ENCODE assay signal across 19 cellular contexts in the genomic region with DNA sequence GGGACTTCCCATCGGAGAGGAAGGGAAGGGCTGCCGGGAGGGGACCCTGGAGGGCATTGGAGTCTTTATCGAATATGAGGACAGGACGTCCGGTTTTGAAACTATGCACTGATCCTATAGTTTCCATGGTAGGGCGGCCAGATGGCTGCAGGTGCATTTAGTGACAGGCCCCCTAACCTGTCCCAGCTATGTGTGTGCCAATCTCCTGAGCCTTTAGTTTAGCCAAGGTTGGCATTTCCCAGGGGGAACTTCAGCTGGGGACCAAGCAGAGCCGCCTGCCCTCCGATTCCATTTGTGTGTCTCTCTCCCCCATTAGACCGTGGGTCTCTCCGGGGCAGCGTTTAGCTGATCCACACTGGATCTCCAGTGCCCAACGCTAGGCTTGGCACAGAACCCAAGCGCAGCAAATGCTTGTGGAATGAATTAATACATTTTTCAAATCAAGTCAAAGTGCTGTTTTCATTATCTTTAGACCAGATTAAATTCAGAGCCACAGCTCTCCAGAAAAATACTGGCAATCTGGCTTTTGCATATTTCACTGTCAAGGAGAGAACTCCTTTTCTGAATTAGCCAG. TPM values are rescaled to one million over a fixed set of nuclear protein-coding genes. Genes with fewer than 3 reads are reported as not detected.
DNase-seq lines count a peak whose midpoint lies in the region; ATAC-seq, FAIRE-seq and TF ChIP-seq lines count a peak whose summit lies in the region.
"Had no signal": no experiment of that assay in that cellular context is flagged by ENCODE, and none has a peak within 500 bp of the region (broad histone marks: within the 10 kb centered on the region; RNA-seq: fewer than 3 reads in every experiment).

No MANE protein-coding gene starts in this region.

- FAIRE-seq in endothelial cell of umbilical vein (lab: Jason Lieb, UNC) (peak; percentile 12), frontal cortex (lab: Jason Lieb, UNC) (no peak)

- no peak for DNase-seq in HFFc6
- DNase-seq in endothelial cell of umbilical vein (ENCODE audit: low read depth, low spot score) = no peak
- no peak for DNase-seq in lower lobe of right lung
- DNase-seq in thyroid gland = no peak
- no peak for DNase-seq in HT-29 (ENCODE audit: low spot score)
- no peak for DNase-seq in activated naive CD4-positive, alpha-beta T cell treated with anti-CD3 and anti-CD28 coated beads, Interleukin-2, amount 10 ng/mL, durations not matched to agents 7 days and 5 days
- DNase-seq in frontal cortex (ENCODE audit: low spot score in 2 of 2) = no peak
- DNase-seq: activated CD4-positive, alpha-beta T cell treated with anti-CD3 and anti-CD28 coated beads, Interleukin-2, amount 50 U/mL, for 4 hours; amygdala; CD4-positive, alpha-beta T cell; DMS53; HCEC 1CT; MM.1S; SJCRH30; stimulated activated naive B cell treated with anti-CD40 and anti-IgM and Interleukin-4, amounts not matched to agents 10 μg/mL and 1 μg/mL and 100 μg/mL, for 72 hours had no signal

- no peaks in the 10 kb centered on the region for H4K20me1 ChIP-seq in endothelial cell of umbilical vein (replicated peaks; ENCODE audit: control insufficient read depth, extremely low read depth, insufficient read depth, low read length)

- H3K27ac Mint-ChIP-seq in HFFc6 = no peak overlapping the region
- no peak overlapping the region for H3K27ac Mint-ChIP-seq in activated naive CD4-positive, alpha-beta T cell treated with anti-CD3 and anti-CD28 coated beads, Interleukin-2, amount 10 ng/mL, durations not matched to agents 7 days and 5 days
- H3K27ac Mint-ChIP-seq: CD4-positive, alpha-beta T cell; IgD-negative memory B cell; stimulated activated naive B cell treated with anti-CD40 and anti-IgM and Interleukin-4, amounts not matched to agents 10 μg/mL and 1 μg/mL and 100 μg/mL, for 72 hours had no signal

- TF ChIP-seq CTCF in HFFc6 (IDR thresholded peaks at IDR 0.05) (no peak), endothelial cell of umbilical vein (IDR thresholded peaks at IDR 0.05; ENCODE audit: extremely low read depth in 1 of 2, insufficient read depth in 1 of 2, low read depth in 1 of 2, low read length in 2 of 2) (no peak), lower lobe of right lung (IDR thresholded peaks at IDR 0.05) (no peak), thyroid gland (IDR thresholded peaks at IDR 0.05) (no peak)

- peaks cover 21% of the 10 kb centered on the region for H3K4me1 Mint-ChIP-seq in HFFc6 (ENCODE audit: low read depth)
- H3K4me1 Mint-ChIP-seq in activated naive CD4-positive, alpha-beta T cell treated with anti-CD3 and anti-CD28 coated beads, Interleukin-2, amount 10 ng/mL, durations not matched to agents 7 days and 5 days = no peaks in the 10 kb centered on the region
- H3K4me1 Mint-ChIP-seq: IgD-negative memory B cell had no signal

- no TSS peak for BruUV-seq in endothelial cell of umbilical vein (replicated peaks; lab: Mats Ljungman, UMichigan)

- H3K79me2 ChIP-seq in endothelial cell of umbilical vein (ENCODE audit: control insufficient read depth, insufficient read depth, low read length) = no peaks in the 10 kb centered on the region

- CTCF ChIA-PET in endothelial cell of umbilical vein (lab: Charles Lee) = interaction anchor here (0.5 to 4.9 kb wide), 4 partner anchors 16 to 146 kb away, joined by 3 to 30 read pairs (median 4); no protein-coding TSS in a partner anchor
- CTCF ChIA-PET in activated naive CD4-positive, alpha-beta T cell treated with anti-CD3 and anti-CD28 coated beads, Interleukin-2, amount 10 ng/mL, durations not matched to agents 7 days and 5 days (lab: Charles Lee) = no interaction called here

- no peak overlapping the region for H2AFZ ChIP-seq in endothelial cell of umbilical vein (ENCODE audit: low read depth, low read length)

- H3K36me3 ChIP-seq in endothelial cell of umbilical vein (ENCODE audit: control insufficient read depth in 2 of 2, extremely low read depth in 1 of 2, insufficient read depth in 2 of 2, low read length in 2 of 2) (no peaks in the 10 kb centered on the region), lower lobe of right lung (no peaks in the 10 kb centered on the region), thyroid gland (no peaks in the 10 kb centered on the region)
- H3K36me3 ChIP-seq: SJCRH30 had no signal

- TF ChIP-seq POLR2A in endothelial cell of umbilical vein (IDR thresholded peaks at IDR 0.05; ENCODE audit: low read depth, low read length) (no peak), thyroid gland (IDR thresholded peaks at IDR 0.05) (no peak)

- ATAC-seq in lower lobe of right lung = peak in 1 of 2 donors; percentile 11
- ATAC-seq in esophagus mucosa = no peak
- ATAC-seq: stimulated activated naive B cell treated with anti-CD40 and anti-IgM and Interleukin-4, amounts not matched to agents 10 μg/mL and 1 μg/mL and 100 μg/mL, for 72 hours had no signal

- no peaks in the 10 kb centered on the region for H3K9me3 Mint-ChIP-seq in HFFc6
- no peaks in the 10 kb centered on the region for H3K9me3 Mint-ChIP-seq in activated naive CD4-positive, alpha-beta T cell treated with anti-CD3 and anti-CD28 coated beads, Interleukin-2, amount 10 ng/mL, durations not matched to agents 7 days and 5 days
- H3K9me3 Mint-ChIP-seq: CD4-positive, alpha-beta T cell; IgD-negative memory B cell; stimulated activated naive B cell treated with anti-CD40 and anti-IgM and Interleukin-4, amounts not matched to agents 10 μg/mL and 1 μg/mL and 100 μg/mL, for 72 hours had no signal

- no peak overlapping the region for H3K9ac ChIP-seq in endothelial cell of umbilical vein (replicated peaks; ENCODE audit: extremely low read depth, insufficient read depth, low read length)

- no peak overlapping the region for H3K4me2 ChIP-seq in endothelial cell of umbilical vein (ENCODE audit: insufficient read depth, low read length)

- H3K27ac ChIP-seq in endothelial cell of umbilical vein (ENCODE audit: insufficient read depth, low read depth, low read length) (no peak overlapping the region), lower lobe of right lung (peak overlapping the region; percentile 77), thyroid gland (peak overlapping the region; percentile 12 to 38 (median 24))
- H3K27ac ChIP-seq: SJCRH30 had no signal

- peak overlapping the region; percentile 72 for H3K4me3 Mint-ChIP-seq in HFFc6
- H3K4me3 Mint-ChIP-seq in activated naive CD4-positive, alpha-beta T cell treated with anti-CD3 and anti-CD28 coated beads, Interleukin-2, amount 10 ng/mL, durations not matched to agents 7 days and 5 days = no peak overlapping the region
- H3K4me3 Mint-ChIP-seq: CD4-positive, alpha-beta T cell; IgD-negative memory B cell; stimulated activated naive B cell treated with anti-CD40 and anti-IgM and Interleukin-4, amounts not matched to agents 10 μg/mL and 1 μg/mL and 100 μg/mL, for 72 hours had no signal

- intact Hi-C loops in endothelial cell of umbilical vein (cut with micrococcal nuclease) (no loop called here), lower lobe of right lung (cut with DNase I) (no loop called here), thyroid gland (cut with DNase I) (no loop called here)

- H3K4me1 ChIP-seq in endothelial cell of umbilical vein (ENCODE audit: control insufficient read depth, extremely low read depth, insufficient read depth, low read length) = peaks cover 9% of the 10 kb centered on the region
- peaks cover 41% of the 10 kb centered on the region for H3K4me1 ChIP-seq in lower lobe of right lung
- H3K4me1 ChIP-seq in thyroid gland = peaks cover 5 to 28% of the 10 kb centered on the region in 2 donors
- H3K4me1 ChIP-seq: SJCRH30 had no signal

- 58 to 84% methylated on average over 13 of the region's 13 CpGs for WGBS in thyroid gland, 2 donors

- no peaks in the 10 kb centered on the region; the same call in 1 of the 2 replicates for H3K27me3 Mint-ChIP-seq in HFFc6 (ENCODE audit: insufficient read depth)
- H3K27me3 Mint-ChIP-seq in activated naive CD4-positive, alpha-beta T cell treated with anti-CD3 and anti-CD28 coated beads, Interleukin-2, amount 10 ng/mL, durations not matched to agents 7 days and 5 days = peaks cover 31% of the 10 kb centered on the region

- H3K9me1 ChIP-seq in endothelial cell of umbilical vein (replicated peaks; ENCODE audit: control insufficient read depth, extremely low read depth, insufficient read depth, low read length) = no peaks in the 10 kb centered on the region

- H3K9me3 ChIP-seq in endothelial cell of umbilical vein (replicated peaks; ENCODE audit: control insufficient read depth, insufficient read depth, low read length) = no peaks in the 10 kb centered on the region
- H3K9me3 ChIP-seq in lower lobe of right lung = no peaks in the 10 kb centered on the region
- no peaks in the 10 kb centered on the region for H3K9me3 ChIP-seq in thyroid gland
- H3K9me3 ChIP-seq: SJCRH30 had no signal

- H3K4me3 ChIP-seq in endothelial cell of umbilical vein (replicated peaks in 1 of 3; ENCODE audit: insufficient read depth in 1 of 3, low read depth in 1 of 3, low read length in 3 of 3) (no peak overlapping the region), lower lobe of right lung (no peak overlapping the region), thyroid gland (replicated peaks in 1 of 3) (no peak overlapping the region)
- H3K4me3 ChIP-seq: SJCRH30 had no signal

- POLR2A ChIA-PET in endothelial cell of umbilical vein (lab: Charles Lee) = no interaction called here

- no peaks in the 10 kb centered on the region for H3K36me3 Mint-ChIP-seq in HFFc6 (ENCODE audit: low read depth)
- H3K36me3 Mint-ChIP-seq in activated naive CD4-positive, alpha-beta T cell treated with anti-CD3 and anti-CD28 coated beads, Interleukin-2, amount 10 ng/mL, durations not matched to agents 7 days and 5 days = no peaks in the 10 kb centered on the region
- H3K36me3 Mint-ChIP-seq: IgD-negative memory B cell; stimulated activated naive B cell treated with anti-CD40 and anti-IgM and Interleukin-4, amounts not matched to agents 10 μg/mL and 1 μg/mL and 100 μg/mL, for 72 hours had no signal

- H3K27me3 ChIP-seq in endothelial cell of umbilical vein (ENCODE audit: control insufficient read depth in 2 of 2, insufficient read depth in 2 of 2, low read length in 2 of 2) = peaks cover 8 to 31% of the 10 kb centered on the region in 2 experiments
- H3K27me3 ChIP-seq in lower lobe of right lung (ENCODE audit: low read depth) = no peaks in the 10 kb centered on the region
- no peaks in the 10 kb centered on the region for H3K27me3 ChIP-seq in thyroid gland

- dilution Hi-C loops in endothelial cell of umbilical vein (cut with MboI; ENCODE audit: extremely low pct_ligation_motif_present, low sequenced_read_pairs) = no loop called here

RNA-seq across cellular contexts. Expression of gene TMEM270, which starts 19.9 kb away (rescaled TPM):
- total RNA-seq in HFFc6 (2021; fragmentation: NEBNext Ultra II Directional; extraction: Animal tissue kit (Norgen Biotek cat#: 25700)) = not detected
- total RNA-seq in endothelial cell of umbilical vein = not detected in 2 replicates
- not detected in 2 replicates for polyA plus RNA-seq in endothelial cell of umbilical vein
- polyA plus RNA-seq in endothelial cell of umbilical vein (2011; cell fraction: cytosol; rRNA removed) = not detected in 2 replicates
- polyA plus RNA-seq in endothelial cell of umbilical vein (2011; cell fraction: nucleus; rRNA removed) = not detected in 2 replicates
- polyA plus RNA-seq in endothelial cell of umbilical vein (2012) = not detected in 2 replicates
- polyA minus RNA-seq in endothelial cell of umbilical vein = not detected in 2 replicates
- not detected for polyA minus RNA-seq in endothelial cell of umbilical vein (2011; cell fraction: cytosol; rRNA and poly(A)+ RNA removed)
- not detected in 2 replicates for polyA minus RNA-seq in endothelial cell of umbilical vein (2011; cell fraction: nucleus; rRNA and poly(A)+ RNA removed)
- total RNA-seq in lower lobe of right lung = not detected
- total RNA-seq in thyroid gland = not detected
- not detected in 2 replicates for total RNA-seq in HT-29 (2014; rRNA removed; shearing (Covaris generic))
- total RNA-seq in frontal cortex = not detected
- not detected for total RNA-seq in esophagus mucosa
- total RNA-seq: CD4-positive, alpha-beta T cell; renal cortical epithelial cell; SJCRH30; T-helper 2 cell treated with Interferon-gamma antibody and Interleukin-4, amounts not matched to agents 100 ng/mL and 5 ng/mL, for 36 hours had no signal
- polyA plus RNA-seq: IgD-negative memory B cell had no signal

RNA-seq across cellular contexts. Expression of gene METTL27, which starts 38.5 kb away (rescaled TPM):
- 1 to 10 TPM; 3.9 to 7.2 (median 6.0) TPM for total RNA-seq in HFFc6 (2021; fragmentation: NEBNext Ultra II Directional; extraction: Animal tissue kit (Norgen Biotek cat#: 25700))
- total RNA-seq in endothelial cell of umbilical vein (1.2 and 10.8 TPM in 2 replicates), lower lobe of right lung (4.0 TPM), thyroid gland (10 to 100 TPM in 2 of 4 donors, 1 to 10 TPM in 2; 3.8 to 16.3 (median 9.6) TPM), frontal cortex (0.41 TPM), esophagus mucosa (1.9 TPM)
- 6.9 and 9.0 TPM in 2 replicates for polyA plus RNA-seq in endothelial cell of umbilical vein
- 3.9 and 5.3 TPM in 2 replicates for polyA plus RNA-seq in endothelial cell of umbilical vein (2011; cell fraction: cytosol; rRNA removed)
- 3.6 and 4.9 TPM in 2 replicates for polyA plus RNA-seq in endothelial cell of umbilical vein (2011; cell fraction: nucleus; rRNA removed)
- 3.0 and 4.9 TPM in 2 replicates for polyA plus RNA-seq in endothelial cell of umbilical vein (2012)
- 1.3 and 3.9 TPM in 2 replicates for polyA minus RNA-seq in endothelial cell of umbilical vein
- 1.4 TPM for polyA minus RNA-seq in endothelial cell of umbilical vein (2011; cell fraction: cytosol; rRNA and poly(A)+ RNA removed)
- 3.4 and 5.1 TPM in 2 replicates for polyA minus RNA-seq in endothelial cell of umbilical vein (2011; cell fraction: nucleus; rRNA and poly(A)+ RNA removed)
- 7.3 and 9.8 TPM in 2 replicates for total RNA-seq in HT-29 (2014; rRNA removed; shearing (Covaris generic))
- polyA plus RNA-seq: IgD-negative memory B cell had no signal

RNA-seq across cellular contexts. Expression of gene CLDN4, which starts 50.0 kb away (rescaled TPM):
- under 1 TPM; 0.05 to 0.47 (median 0.32) TPM for total RNA-seq in HFFc6 (2021; fragmentation: NEBNext Ultra II Directional; extraction: Animal tissue kit (Norgen Biotek cat#: 25700))
- 0.13 and 0.25 TPM in 2 replicates for total RNA-seq in endothelial cell of umbilical vein
- 0.14 and 0.15 TPM in 2 replicates for polyA plus RNA-seq in endothelial cell of umbilical vein
- 0.07 and 0.10 TPM in 2 replicates for polyA plus RNA-seq in endothelial cell of umbilical vein (2011; cell fraction: cytosol; rRNA removed)
- polyA plus RNA-seq in endothelial cell of umbilical vein (2011; cell fraction: nucleus; rRNA removed) = 0.22 and 0.24 TPM in 2 replicates
- polyA plus RNA-seq in endothelial cell of umbilical vein (2012) = 0.31 and 0.52 TPM in 2 replicates
- polyA minus RNA-seq in endothelial cell of umbilical vein = not detected in 2 replicates
- 43.9 TPM for polyA minus RNA-seq in endothelial cell of umbilical vein (2011; cell fraction: cytosol; rRNA and poly(A)+ RNA removed)
- polyA minus RNA-seq in endothelial cell of umbilical vein (2011; cell fraction: nucleus; rRNA and poly(A)+ RNA removed) = 0.38 TPM in 1 of 2 replicates, not detected in the other
- 116 TPM for total RNA-seq in lower lobe of right lung
- total RNA-seq in thyroid gland = 100 to 1,000 TPM; 178 to 301 (median 196) TPM
- total RNA-seq in HT-29 (2014; rRNA removed; shearing (Covaris generic)) = 1,331 and 1,483 TPM in 2 replicates
- total RNA-seq in frontal cortex = not detected
- total RNA-seq in esophagus mucosa = 149 TPM
- total RNA-seq: T-helper 2 cell treated with Interferon-gamma antibody and Interleukin-4, amounts not matched to agents 100 ng/mL and 5 ng/mL, for 36 hours had no signal
- polyA plus RNA-seq: IgD-negative memory B cell had no signal

Comparison
In these comparisons a context has a peak if more than half of its experiments do, and no peak if none do; other contexts are left out.
1. RNA of gene CLDN4, which starts 50.0 kb away (total RNA-seq): 1,331 to 1,483 TPM in HT-29, 178 to 301 TPM in thyroid gland, 149 TPM in esophagus mucosa (single experiment) and 116 TPM in lower lobe of right lung (single experiment); 0.05 to 0.47 TPM in HFFc6, 0.13 to 0.25 TPM in endothelial cell of umbilical vein and not detected in frontal cortex (single experiment); every median in the first group is over 10 times any median in the second.